In genomic region chr5:40486437-40487270, GRCh38 we compare ENCODE assay signal across 8 cellular contexts.
A peak's percentile ranks its signal among the peaks of the same experiment; 100 is the strongest.
DNase-seq lines count a peak whose midpoint lies in the region; ATAC-seq and TF ChIP-seq lines count a peak whose summit lies in the region.

No MANE protein-coding gene starts in this region.

- TF ChIP-seq CTCF in CD14-positive monocyte (IDR thresholded peaks at IDR 0.05): no peak

- H3K36me3 Mint-ChIP-seq in CD14-positive monocyte: no peaks in the 10 kb centered on the region

- intact Hi-C loops in CD14-positive monocyte (cut with micrococcal nuclease): loop anchor here (5.0 kb wide), 2 partner anchors 74 to 196 kb away; no protein-coding TSS in a partner anchor

- peak overlapping the region; percentile 92 to 98 (median 96) for H3K27ac Mint-ChIP-seq in CD14-positive monocyte
- peak overlapping the region; percentile 77 to 89 for H3K27ac Mint-ChIP-seq in stimulated activated naive CD8-positive, alpha-beta T cell treated with anti-CD3 and anti-CD28 coated beads, Interleukin-15, amount 100 ng/mL, for 72 hours

- in situ Hi-C loops in KBM-7 (cut with MboI; ENCODE audit: low pct_unique_long_range_greater_than_20kb, low sequenced_read_pairs): no loop called here

- peaks cover 69% of the 10 kb centered on the region for H3K4me1 Mint-ChIP-seq in CD14-positive monocyte
- H3K4me1 Mint-ChIP-seq in stimulated activated naive CD8-positive, alpha-beta T cell treated with anti-CD3 and anti-CD28 coated beads, Interleukin-15, amount 100 ng/mL, for 72 hours: peaks cover 75% of the 10 kb centered on the region

- peak; percentile 36 for ATAC-seq in GM21526 (IDR thresholded peaks at IDR 0.05; ENCODE audit: low FRiP score, unreplicated experiment)
- ATAC-seq in stimulated activated naive CD8-positive, alpha-beta T cell treated with anti-CD3 and anti-CD28 coated beads, Interleukin-15, amount 100 ng/mL, for 72 hours: peak; percentile 86

- DNase-seq in CD14-positive monocyte (ENCODE audit: low spot score): peak; percentile 91
- peak; percentile 93 for DNase-seq in KBM-7
- peak; percentile 42 to 62 for DNase-seq in activated CD4-positive, alpha-beta T cell treated with anti-CD3 and anti-CD28 coated beads, Interleukin-2, amount 50 U/mL, for 48 hours
- DNase-seq in inferior parietal cortex (ENCODE audit: extremely low spot score): peak; percentile 11
- DNase-seq in stimulated activated naive CD8-positive, alpha-beta T cell treated with anti-CD3 and anti-CD28 coated beads, Interleukin-15, amount 100 ng/mL, for 72 hours: peak; percentile 48 to 75
- DNase-seq in caudate nucleus (lab: John Stamatoyannopoulos, UW): no peak
- DNase-seq in ureter (ENCODE audit: low spot score): no peak

- peak overlapping the region in 1 of 2 donors; percentile 67 for H3K4me3 Mint-ChIP-seq in CD14-positive monocyte
- peak overlapping the region; percentile 47 to 62 for H3K4me3 Mint-ChIP-seq in stimulated activated naive CD8-positive, alpha-beta T cell treated with anti-CD3 and anti-CD28 coated beads, Interleukin-15, amount 100 ng/mL, for 72 hours

- H3K27ac ChIP-seq in caudate nucleus (ENCODE audit: low read depth, low read length): no peak overlapping the region

- H3K9me3 Mint-ChIP-seq in CD14-positive monocyte: no peaks in the 10 kb centered on the region
- H3K9me3 Mint-ChIP-seq in stimulated activated naive CD8-positive, alpha-beta T cell treated with anti-CD3 and anti-CD28 coated beads, Interleukin-15, amount 100 ng/mL, for 72 hours: peaks cover 0 to under 1% of the 10 kb centered on the region in 2 donors

- no peaks in the 10 kb centered on the region for H3K27me3 Mint-ChIP-seq in CD14-positive monocyte (ENCODE audit: low read depth in 3 of 3)
- H3K27me3 Mint-ChIP-seq in stimulated activated naive CD8-positive, alpha-beta T cell treated with anti-CD3 and anti-CD28 coated beads, Interleukin-15, amount 100 ng/mL, for 72 hours: no peaks in the 10 kb centered on the region

Comparison
In these comparisons a context has a peak if more than half of its experiments do, and no peak if none do; other contexts are left out.
1. DNase-seq: peak in CD14-positive monocyte (single experiment), KBM-7 (single experiment), activated CD4-positive, alpha-beta T cell treated with anti-CD3 and anti-CD28 coated beads, Interleukin-2, amount 50 U/mL, for 48 hours (2 of 2), inferior parietal cortex (single experiment) and stimulated activated naive CD8-positive, alpha-beta T cell treated with anti-CD3 and anti-CD28 coated beads, Interleukin-15, amount 100 ng/mL, for 72 hours (2 of 2); none in caudate nucleus (0 of 61) and ureter (single experiment).